In the genomic region with DNA sequence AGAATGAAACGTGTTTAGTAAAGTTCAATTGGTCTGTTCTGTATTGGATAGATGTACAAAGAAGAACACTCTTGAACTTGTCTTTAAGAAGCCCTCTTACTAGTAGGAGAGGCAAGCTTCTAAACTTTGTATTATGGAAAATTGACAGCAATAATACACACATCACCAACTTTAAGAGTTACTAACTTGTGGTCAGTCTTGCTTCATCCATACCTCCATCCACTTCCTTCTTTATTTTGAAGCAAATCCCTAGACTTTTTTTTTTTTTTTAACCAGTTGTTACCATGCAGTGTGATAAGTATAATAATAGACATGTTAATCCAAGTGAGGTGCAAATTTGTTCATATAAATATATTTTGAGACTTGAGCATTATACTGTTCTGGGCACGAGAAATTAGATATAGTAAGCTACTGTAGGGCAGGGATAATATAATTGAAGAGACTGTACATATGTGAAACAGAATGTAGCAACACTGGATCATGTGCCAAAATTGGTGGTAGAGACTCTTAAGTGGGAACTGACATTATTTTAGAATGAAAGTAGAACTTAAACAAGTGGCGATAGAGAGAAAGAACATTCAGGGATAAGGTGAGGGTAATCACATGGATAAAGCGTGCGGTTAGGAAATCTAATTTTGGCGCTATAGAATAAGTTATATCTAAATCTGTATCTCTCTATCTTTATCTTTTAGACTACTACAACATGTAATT, we compare ENCODE assay signal across 19 cellular contexts. TPM values are rescaled to one million over a fixed set of nuclear protein-coding genes. Genes with fewer than 3 reads are reported as not detected.
DNase-seq lines count a peak whose midpoint lies in the region; ATAC-seq and TF ChIP-seq lines count a peak whose summit lies in the region.
"Had no signal": no experiment of that assay in that cellular context is flagged by ENCODE, and none has a peak within 500 bp of the region (broad histone marks: within the 10 kb centered on the region; RNA-seq: fewer than 3 reads in every experiment).

No MANE protein-coding gene starts in this region.

- H3K36me3 ChIP-seq in GM23248 (ENCODE audit: low read depth) (no peaks in the 10 kb centered on the region), suprapubic skin (no peaks in the 10 kb centered on the region)
- H3K36me3 ChIP-seq in naive thymus-derived CD4-positive, alpha-beta T cell (ENCODE audit: control insufficient read depth in 2 of 3, insufficient read depth in 3 of 3, low read length in 3 of 3) = no peaks in the 10 kb centered on the region
- H3K36me3 ChIP-seq: breast epithelium had no signal

- TF ChIP-seq EP300 in suprapubic skin (IDR thresholded peaks at IDR 0.05) = no peak

- peaks cover 100% of the 10 kb centered on the region for H3K79me2 ChIP-seq in GM23248 (ENCODE audit: insufficient read depth)

- H3K9me3 ChIP-seq in GM23248 (ENCODE audit: low read depth) = no peaks in the 10 kb centered on the region
- no peaks in the 10 kb centered on the region for H3K9me3 ChIP-seq in naive thymus-derived CD4-positive, alpha-beta T cell (ENCODE audit: control insufficient read depth in 2 of 3, low read length in 3 of 3)
- no peaks in the 10 kb centered on the region for H3K9me3 ChIP-seq in suprapubic skin
- H3K9me3 ChIP-seq: BLaER1, breast epithelium had no signal

- peaks cover under 1% of the 10 kb centered on the region; the same call in 1 of the 2 replicates for H3F3A ChIP-seq in GM23248 (ENCODE audit: insufficient read depth)

- TF ChIP-seq POLR2A in suprapubic skin (IDR thresholded peaks at IDR 0.05) = no peak

- H3K36me3 Mint-ChIP-seq in naive thymus-derived CD4-positive, alpha-beta T cell = peaks cover 0 to 15% (median 3%) of the 10 kb centered on the region in 5 donors
- H3K36me3 Mint-ChIP-seq in stimulated activated naive B cell treated with anti-CD40 and anti-IgM and Interleukin-4, amounts not matched to agents 10 μg/mL and 1 μg/mL and 100 μg/mL, for 72 hours = peaks cover 11 to 29% of the 10 kb centered on the region in 2 donors

- H3K9me3 Mint-ChIP-seq in naive thymus-derived CD4-positive, alpha-beta T cell = no peaks in the 10 kb centered on the region
- no peaks in the 10 kb centered on the region for H3K9me3 Mint-ChIP-seq in stimulated activated naive B cell treated with anti-CD40 and anti-IgM and Interleukin-4, amounts not matched to agents 10 μg/mL and 1 μg/mL and 100 μg/mL, for 72 hours
- H3K9me3 Mint-ChIP-seq: activated CD4-positive, alpha-beta memory T cell treated with anti-CD3 and anti-CD28 coated beads for 36 hours; activated naive CD8-positive, alpha-beta T cell treated with anti-CD3 and anti-CD28 coated beads, Interleukin-2, amount 10 ng/mL, durations not matched to agents 7 days and 5 days; activated T-cell treated with anti-CD3 and anti-CD28 coated beads, Interleukin-2, amount 50 U/mL, for 24 hours had no signal

- H3K9me2 ChIP-seq in GM23248 (ENCODE audit: insufficient read depth) = no peaks in the 10 kb centered on the region

- in situ Hi-C loops in GM23248 (cut with MboI) = no loop called here

- H3K27ac ChIP-seq in GM23248 (no peak overlapping the region), suprapubic skin (no peak overlapping the region)
- no peak overlapping the region for H3K27ac ChIP-seq in naive thymus-derived CD4-positive, alpha-beta T cell (ENCODE audit: low read depth, low read length)
- H3K27ac ChIP-seq: BLaER1, breast epithelium, parathyroid adenoma, VCaP had no signal

- peak; percentile 59 for ATAC-seq in naive thymus-derived CD4-positive, alpha-beta T cell
- no peak for ATAC-seq in stimulated activated naive B cell treated with anti-CD40 and anti-IgM and Interleukin-4, amounts not matched to agents 10 μg/mL and 1 μg/mL and 100 μg/mL, for 72 hours (replicated peaks)
- ATAC-seq in HG03378 (IDR thresholded peaks at IDR 0.05; ENCODE audit: unreplicated experiment) = no peak

- 97% methylated on average over 6 of the region's 6 CpGs for WGBS in GM23248 (ENCODE audit: low coverage in 1 of 2, low lambda C conversion rate in 2 of 2, missing lambda C conversion rate in 2 of 2), 2 experiments
- 85% methylated on average over 6 of the region's 6 CpGs for WGBS in suprapubic skin

- H2AFZ ChIP-seq in GM23248 = no peak overlapping the region
- H2AFZ ChIP-seq: parathyroid adenoma had no signal

- H3K9ac ChIP-seq in GM23248 = no peak overlapping the region
- H3K9ac ChIP-seq: BLaER1, parathyroid adenoma had no signal

- H3K27me3 ChIP-seq in GM23248 (replicated peaks; ENCODE audit: insufficient read depth) (no peaks in the 10 kb centered on the region), suprapubic skin (no peaks in the 10 kb centered on the region)
- no peaks in the 10 kb centered on the region for H3K27me3 ChIP-seq in naive thymus-derived CD4-positive, alpha-beta T cell (ENCODE audit: control insufficient read depth in 2 of 2, insufficient read depth in 2 of 2, low read length in 2 of 2)
- H3K27me3 ChIP-seq: BLaER1, breast epithelium had no signal

- H3K27me3 Mint-ChIP-seq in naive thymus-derived CD4-positive, alpha-beta T cell = no peaks in the 10 kb centered on the region
- no peaks in the 10 kb centered on the region for H3K27me3 Mint-ChIP-seq in stimulated activated naive B cell treated with anti-CD40 and anti-IgM and Interleukin-4, amounts not matched to agents 10 μg/mL and 1 μg/mL and 100 μg/mL, for 72 hours
- H3K27me3 Mint-ChIP-seq: activated CD4-positive, alpha-beta memory T cell treated with anti-CD3 and anti-CD28 coated beads for 36 hours; activated naive CD8-positive, alpha-beta T cell treated with anti-CD3 and anti-CD28 coated beads, Interleukin-2, amount 10 ng/mL, durations not matched to agents 7 days and 5 days; activated T-cell treated with anti-CD3 and anti-CD28 coated beads, Interleukin-2, amount 50 U/mL, for 24 hours had no signal

- TF ChIP-seq CTCF in choroid plexus epithelial cell (conservative IDR thresholded peaks at IDR 0.05; ENCODE audit: low read depth, low read length) (no peak), suprapubic skin (IDR thresholded peaks at IDR 0.05) (no peak)

- H3K4me3 ChIP-seq in GM23248 (no peak overlapping the region), choroid plexus epithelial cell (ENCODE audit: low read depth, low read length) (no peak overlapping the region), suprapubic skin (no peak overlapping the region)
- no peak overlapping the region for H3K4me3 ChIP-seq in naive thymus-derived CD4-positive, alpha-beta T cell (ENCODE audit: low read length)
- H3K4me3 ChIP-seq: BLaER1, breast epithelium, smooth muscle cell had no signal

- CTCF ChIA-PET in naive thymus-derived CD4-positive, alpha-beta T cell (lab: Charles Lee) = interaction anchor here (0.6 to 0.7 kb wide), 4 partner anchors 23 to 1967 kb away, joined by 3 to 6 read pairs (median 4); no protein-coding TSS in a partner anchor

- peaks cover 14% of the 10 kb centered on the region for H3K4me1 ChIP-seq in GM23248 (ENCODE audit: insufficient read depth)
- H3K4me1 ChIP-seq in naive thymus-derived CD4-positive, alpha-beta T cell (ENCODE audit: control insufficient read depth in 2 of 2, insufficient read depth in 2 of 2, low read length in 2 of 2) = peaks cover 0 to 6% of the 10 kb centered on the region in 2 donors
- H3K4me1 ChIP-seq in suprapubic skin = peaks cover 14% of the 10 kb centered on the region
- H3K4me1 ChIP-seq: parathyroid adenoma had no signal

- H3K27ac Mint-ChIP-seq in naive thymus-derived CD4-positive, alpha-beta T cell = no peak overlapping the region
- no peak overlapping the region for H3K27ac Mint-ChIP-seq in stimulated activated naive B cell treated with anti-CD40 and anti-IgM and Interleukin-4, amounts not matched to agents 10 μg/mL and 1 μg/mL and 100 μg/mL, for 72 hours
- H3K27ac Mint-ChIP-seq: activated CD4-positive, alpha-beta memory T cell treated with anti-CD3 and anti-CD28 coated beads for 36 hours; activated naive CD8-positive, alpha-beta T cell treated with anti-CD3 and anti-CD28 coated beads, Interleukin-2, amount 10 ng/mL, durations not matched to agents 7 days and 5 days; activated T-cell treated with anti-CD3 and anti-CD28 coated beads, Interleukin-2, amount 50 U/mL, for 24 hours had no signal

- intact Hi-C loops in naive thymus-derived CD4-positive, alpha-beta T cell (cut with micrococcal nuclease) = no loop called here

- peaks cover 42 to 79% (median 72%) of the 10 kb centered on the region in 7 donors for H3K4me1 Mint-ChIP-seq in naive thymus-derived CD4-positive, alpha-beta T cell
- H3K4me1 Mint-ChIP-seq in stimulated activated naive B cell treated with anti-CD40 and anti-IgM and Interleukin-4, amounts not matched to agents 10 μg/mL and 1 μg/mL and 100 μg/mL, for 72 hours = peaks cover 22 to 45% of the 10 kb centered on the region in 2 donors

- no peak overlapping the region for H3K4me2 ChIP-seq in GM23248 (ENCODE audit: unreplicated experiment)
- H3K4me2 ChIP-seq: BLaER1, smooth muscle cell had no signal

- H3K4me3 Mint-ChIP-seq in naive thymus-derived CD4-positive, alpha-beta T cell = no peak overlapping the region
- H3K4me3 Mint-ChIP-seq in stimulated activated naive B cell treated with anti-CD40 and anti-IgM and Interleukin-4, amounts not matched to agents 10 μg/mL and 1 μg/mL and 100 μg/mL, for 72 hours = no peak overlapping the region
- H3K4me3 Mint-ChIP-seq: activated CD4-positive, alpha-beta memory T cell treated with anti-CD3 and anti-CD28 coated beads for 36 hours; activated naive CD8-positive, alpha-beta T cell treated with anti-CD3 and anti-CD28 coated beads, Interleukin-2, amount 10 ng/mL, durations not matched to agents 7 days and 5 days; activated T-cell treated with anti-CD3 and anti-CD28 coated beads, Interleukin-2, amount 50 U/mL, for 24 hours had no signal

- peaks cover 22% of the 10 kb centered on the region for H4K20me1 ChIP-seq in GM23248 (ENCODE audit: insufficient read depth)

- POLR2A ChIA-PET in naive thymus-derived CD4-positive, alpha-beta T cell (lab: Charles Lee) = no interaction called here

- peak; percentile 10 for DNase-seq in GM23248
- peak; percentile 95 for DNase-seq in MV-4-11 (lab: John Stamatoyannopoulos, UW)
- peak; percentile 47 for DNase-seq in choroid plexus epithelial cell (ENCODE audit: low read depth)
- no peak for DNase-seq in naive thymus-derived CD4-positive, alpha-beta T cell
- DNase-seq in hypothalamus (lab: John Stamatoyannopoulos, UW) = no peak
- DNase-seq in stimulated activated naive B cell treated with anti-CD40 and anti-IgM and Interleukin-4, amounts not matched to agents 10 μg/mL and 1 μg/mL and 100 μg/mL, for 72 hours = no peak
- no peak for DNase-seq in suprapubic skin (ENCODE audit: low spot score in 2 of 2)
- DNase-seq: activated CD4-positive, alpha-beta memory T cell treated with anti-CD3 and anti-CD28 coated beads for 36 hours; activated naive CD8-positive, alpha-beta T cell treated with anti-CD3 and anti-CD28 coated beads, Interleukin-2, amount 10 ng/mL, durations not matched to agents 7 days and 5 days; activated T-cell treated with anti-CD3 and anti-CD28 coated beads, Interleukin-2, amount 50 U/mL, for 24 hours; hippocampal formation; NCI-H146; SW 1271 had no signal

RNA-seq across cellular contexts. Expression of a gene that starts 6.5 kb away (rescaled TPM):
- 48.4 and 56.1 TPM in 2 replicates for total RNA-seq in GM23248 (2014; rRNA removed; shearing (Covaris generic))
- polyA plus RNA-seq in GM23248 (2016; fragmentation: Nextera tagmentation; extraction: Ambion mirVana) = 37.4 and 40.4 TPM in 2 replicates
- 10 to 100 TPM; 31.4 to 53.7 (median 33.8) TPM for total RNA-seq in naive thymus-derived CD4-positive, alpha-beta T cell
- polyA plus RNA-seq in naive thymus-derived CD4-positive, alpha-beta T cell = 10 to 100 TPM in 1 of 2 donors, 1 to 10 TPM in 1; 6.9 to 10.9 TPM
- 10 to 100 TPM in 3 of 4 donors, 1 to 10 TPM in 1; 9.8 to 29.0 (median 16.4) TPM for total RNA-seq in suprapubic skin

Comparison
In these comparisons a context has a peak if more than half of its experiments do, and no peak if none do; other contexts are left out.
1. DNase-seq: peak in GM23248 (single experiment), MV-4-11 (single experiment) and choroid plexus epithelial cell (single experiment); none in naive thymus-derived CD4-positive, alpha-beta T cell (0 of 9), hypothalamus (0 of 51), stimulated activated naive B cell treated with anti-CD40 and anti-IgM and Interleukin-4, amounts not matched to agents 10 μg/mL and 1 μg/mL and 100 μg/mL, for 72 hours (single experiment) and suprapubic skin (0 of 2).